Comparison of ENCODE assay signal across 9 cellular contexts in genomic region chr3:58059349-58060321, GRCh38. TPM values are rescaled to one million over a fixed set of nuclear protein-coding genes. Genes with fewer than 3 reads are reported as not detected.
DNase-seq lines count a peak whose midpoint lies in the region; ATAC-seq, FAIRE-seq and TF ChIP-seq lines count a peak whose summit lies in the region.
"Had no signal": no experiment of that assay in that cellular context is flagged by ENCODE, and none has a peak within 500 bp of the region (broad histone marks: within the 10 kb centered on the region; RNA-seq: fewer than 3 reads in every experiment).

No MANE protein-coding gene starts in this region.

- peaks cover 14 to 35% of the 10 kb centered on the region in 2 experiments for H3K4me1 ChIP-seq in K562 (replicated peaks in 1 of 2; ENCODE audit: control insufficient read depth in 2 of 2, insufficient read depth in 2 of 2, low read length in 2 of 2)

- H3K4me2 ChIP-seq in K562 (ENCODE audit: insufficient read depth, low read length), result peak overlapping the region; percentile 63

- CTCF ChIA-PET in K562 (lab: Yijun Ruan, JAX; ENCODE audit: low intra/inter-chr PET ratio), result no interaction called here

- ATAC-seq in K562 (peak; percentile 82), left colon (peak; percentile 57), GM19452 (IDR thresholded peaks at IDR 0.05; ENCODE audit: unreplicated experiment) (no peak)

- in situ Hi-C loops in K562 (cut with MboI), result no loop called here

- DNase-seq in DMS 273 (lab: John Stamatoyannopoulos, UW; ENCODE audit: unreplicated experiment) (peak; percentile 34), DMS 273 treated with DMSO at 0.1 percent for 48 hours (lab: John Stamatoyannopoulos, UW) (no peak), K562 (ENCODE audit: extremely low read depth in 1 of 4, low spot score in 3 of 4) (peak in 2 of 4 experiments; percentile 17 to 56), left colon (peak; percentile 42 to 74), type B pancreatic cell (ENCODE audit: extremely low spot score, unreplicated experiment) (no peak)
- no peak for DNase-seq in stimulated activated CD4-positive, alpha-beta T cell treated with anti-CD3 and anti-CD28 coated beads, Interleukin-4, amount 100 ng/mL, for 1 hour
- DNase-seq in stimulated activated CD4-positive, alpha-beta T cell treated with anti-CD3 and anti-CD28 coated beads, Interleukin-15, amount 100 ng/mL, for 24 hours, result no peak

- H2AFZ ChIP-seq in K562 (ENCODE audit: low read depth, low read length), result peak overlapping the region; percentile 26; the same call in 1 of the 2 replicates

- H3K9me3 Mint-ChIP-seq in type B pancreatic cell, result peaks cover 4% of the 10 kb centered on the region

- peaks cover 31% of the 10 kb centered on the region for H3K36me3 Mint-ChIP-seq in type B pancreatic cell

- peak; percentile 69 for FAIRE-seq in K562 (lab: Jason Lieb, UNC)

- H3K9me3 ChIP-seq in K562 (replicated peaks; ENCODE audit: control insufficient read depth, insufficient read depth, low read depth, low read length), result no peaks in the 10 kb centered on the region

- peak; percentile 93 for TF ChIP-seq EP300 in K562 (IDR thresholded peaks at IDR 0.05; ENCODE audit: low read length)

- POLR2A ChIA-PET in K562 (lab: Yijun Ruan, JAX), result interaction anchor here (0.8 to 1.6 kb wide), 6 partner anchors 8 to 366 kb away, joined by 3 to 9 read pairs (median 5); no protein-coding TSS in a partner anchor

- H3K4me3 ChIP-seq in K562, result no peak overlapping the region

- no peaks in the 10 kb centered on the region for H4K20me1 ChIP-seq in K562 (replicated peaks; ENCODE audit: control insufficient read depth, insufficient read depth, low read length)

- BruUV-seq in K562 (replicated peaks; lab: Mats Ljungman, UMichigan), result no TSS peak

- H3K36me3 ChIP-seq in K562 (ENCODE audit: control insufficient read depth, insufficient read depth, low read length), result no peaks in the 10 kb centered on the region

- no peaks in the 10 kb centered on the region for H3K27me3 Mint-ChIP-seq in type B pancreatic cell

- TF ChIP-seq CTCF in K562 (IDR thresholded peaks at IDR 0.05 in 2 of 3, conservative IDR thresholded peaks at IDR 0.05 in 1 of 3; ENCODE audit: insufficient read depth in 2 of 3, low read depth in 1 of 3, low read length in 3 of 3) (no peak), type B pancreatic cell (conservative IDR thresholded peaks at IDR 0.05) (no peak)

- 15% methylated on average over 13 of the region's 15 CpGs for WGBS in K562 (ENCODE audit: insufficient coverage, low coverage, missing lambda C conversion rate)

- intact Hi-C loops in K562 (cut with micrococcal nuclease) (loop anchor here (5.0 kb wide), 1 partner anchor 37 kb away; no protein-coding TSS in a partner anchor), left colon (cut with DNase I, micrococcal nuclease) (no loop called here)

- H3K4me1 Mint-ChIP-seq in type B pancreatic cell (ENCODE audit: unreplicated experiment), result peaks cover 51% of the 10 kb centered on the region

- peak overlapping the region; percentile 62 for H3K4me3 Mint-ChIP-seq in type B pancreatic cell

- no peaks in the 10 kb centered on the region for H3K9me1 ChIP-seq in K562 (ENCODE audit: control insufficient read depth, insufficient read depth, low read length)

- H3K79me2 ChIP-seq in K562 (ENCODE audit: control insufficient read depth, insufficient read depth, low read length), result peaks cover 8% of the 10 kb centered on the region

- peak overlapping the region; percentile 56 for H3K27ac ChIP-seq in K562 (ENCODE audit: extremely low read depth, low read depth, low read length)
- H3K27ac ChIP-seq: 22Rv1 had no signal

- no peak for TF ChIP-seq RAD21 in K562 (CRISPR knock-in tag; conservative IDR thresholded peaks at IDR 0.05 in 1 of 2, IDR thresholded peaks at IDR 0.05 in 1 of 2)

- no peaks in the 10 kb centered on the region for H3K27me3 ChIP-seq in K562 (ENCODE audit: control insufficient read depth in 2 of 2, insufficient read depth in 2 of 2, low read length in 2 of 2)

- peak overlapping the region; percentile 90 for H3K27ac Mint-ChIP-seq in type B pancreatic cell

- peak overlapping the region; percentile 24 to 40; a peak in 3 of 4 replicates for H3K9ac ChIP-seq in K562 (ENCODE audit: insufficient read depth in 1 of 2, low read depth in 2 of 2, low read length in 2 of 2)

- TF ChIP-seq POLR2A in K562 (conservative IDR thresholded peaks at IDR 0.05), result no peak

TF ChIP-seq in K562, 482 proteins besides CTCF, POLR2A, EP300 and RAD21 (continues in another document):
- no peak for TF ChIP-seq E2F4 (CRISPR knock-in tag; IDR thresholded peaks at IDR 0.05; ENCODE audit: low read depth)
- TF ChIP-seq ZBTB9 (CRISPR knock-in tag; IDR thresholded peaks at IDR 0.05), result no peak
- no peak for TF ChIP-seq TSHZ1 (CRISPR knock-in tag; IDR thresholded peaks at IDR 0.05)
- TF ChIP-seq STAT5A (IDR thresholded peaks at IDR 0.05; ENCODE audit: borderline replicate concordance, low read length), result no peak
- TF ChIP-seq TCF7L2 (IDR thresholded peaks at IDR 0.05; ENCODE audit: low read depth, low read length), result no peak
- TF ChIP-seq NR2C1 (IDR thresholded peaks at IDR 0.05), result peak; percentile 66; the same call in 1 of the 2 replicates
- TF ChIP-seq NR2C1 (tag; IDR thresholded peaks at IDR 0.05), result peak; percentile 90
- TF ChIP-seq HDAC6 (IDR thresholded peaks at IDR 0.05; ENCODE audit: low read depth, low read length), result no peak
- TF ChIP-seq RBM39 (optimal IDR thresholded peaks at IDR 0.05; ENCODE audit: low read depth, low read length), result no peak
- TF ChIP-seq TEAD1 (CRISPR knock-in tag; IDR thresholded peaks at IDR 0.05), result peak; percentile 44 to 77; a peak in 3 of 4 replicates

RNA-seq across cellular contexts. Expression of gene FLNB, which starts 51.4 kb away (rescaled TPM):
- total RNA-seq in K562 (2011; cell fraction: chromatin; rRNA removed; ENCODE audit: low replicate concordance), result 104 and 176 TPM in 2 replicates
- total RNA-seq in K562 (2011; cell fraction: nucleolus; rRNA removed), result 86.7 and 89.5 TPM in 2 replicates
- total RNA-seq in K562 (2011; cell fraction: nucleoplasm; rRNA removed), result 74.4 and 75.0 TPM in 2 replicates
- total RNA-seq in K562 (2014; rRNA removed) (27.6 and 37.5 TPM in 2 replicates), K562 (2014; rRNA removed; fragmentation: Illumina TruSeq; extraction: Trizol) (22.5 and 25.6 TPM in 2 replicates), K562 (2015; rRNA removed; fragmentation: Illumina TruSeq; extraction: Trizol) (27.4 and 27.9 TPM in 2 replicates), K562 (2021) (43.3 and 48.1 TPM in 2 replicates), left colon (100 to 1,000 TPM; 410 to 585 TPM), type B pancreatic cell (ENCODE audit: low replicate concordance) (204 and 295 TPM in 2 replicates)
- polyA plus RNA-seq in K562 (2011; rRNA removed) (20.3 and 27.7 TPM in 2 replicates), K562 (2014; fragmentation: Illumina TruSeq; extraction: Trizol) (32.2 and 33.4 TPM in 2 replicates), K562 (2014; fragmentation: Nextera tagmentation; extraction: Ambion mirVana) (10 to 100 TPM in 1 of 2 experiments, 1 to 10 TPM in 1; 9.4 to 13.0 TPM), K562 (2014; rRNA removed) (17.0 and 19.0 TPM in 2 replicates)
- 18.4 and 30.1 TPM in 2 replicates for polyA plus RNA-seq in K562 (2011; cell fraction: cytosol; rRNA removed)
- polyA plus RNA-seq in K562 (2011; cell fraction: nucleus; rRNA removed), result 111 and 183 TPM in 2 replicates
- polyA plus RNA-seq in K562 (2012), result 37.0 and 76.9 TPM in 2 replicates
- polyA minus RNA-seq in K562 (2011; rRNA and poly(A)+ RNA removed), result 75.9 and 104 TPM in 2 replicates
- 66.1 and 94.5 TPM in 2 replicates for polyA minus RNA-seq in K562 (2011; cell fraction: cytosol; rRNA and poly(A)+ RNA removed)
- 56.8 and 166 TPM in 2 replicates for polyA minus RNA-seq in K562 (2011; cell fraction: nucleus; rRNA and poly(A)+ RNA removed)

Comparison
In these comparisons a context has a peak if more than half of its experiments do, and no peak if none do; other contexts are left out.
1. DNase-seq: peak in DMS 273 (single experiment) and left colon (2 of 2); none in DMS 273 treated with DMSO at 0.1 percent for 48 hours (single experiment), type B pancreatic cell (single experiment), stimulated activated CD4-positive, alpha-beta T cell treated with anti-CD3 and anti-CD28 coated beads, Interleukin-4, amount 100 ng/mL, for 1 hour (single experiment) and stimulated activated CD4-positive, alpha-beta T cell treated with anti-CD3 and anti-CD28 coated beads, Interleukin-15, amount 100 ng/mL, for 24 hours (single experiment).